1 cellular context compared by ENCODE assay signal in the genomic region with DNA sequence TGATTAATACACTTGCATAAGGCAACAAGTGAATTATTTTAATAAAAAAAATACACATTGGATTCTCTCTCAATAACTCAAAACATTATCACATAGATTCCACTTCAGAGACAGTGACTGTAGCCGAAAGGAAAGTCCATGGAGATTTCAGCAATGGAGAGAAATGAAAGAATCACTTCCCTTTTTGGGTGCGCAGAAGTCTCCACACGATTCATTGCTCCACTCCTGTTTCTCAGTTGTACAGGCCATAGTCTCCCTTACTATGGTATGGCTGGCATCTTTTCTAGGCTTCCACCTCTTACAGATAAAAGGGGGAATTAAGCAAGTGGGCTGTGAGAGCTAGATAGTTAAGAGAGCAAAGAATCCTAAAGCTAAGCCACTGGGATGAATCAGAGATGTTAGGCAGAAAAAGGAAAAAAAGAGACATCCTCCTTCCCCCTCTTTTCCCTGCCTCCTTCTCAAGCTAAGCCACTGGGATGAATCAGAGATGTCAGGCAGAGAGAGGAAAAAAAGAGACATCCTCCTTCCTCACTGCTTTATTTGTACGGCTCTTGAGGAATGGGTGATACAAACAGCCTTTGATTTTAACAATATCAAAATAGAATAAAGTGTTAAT.
TF ChIP-seq lines count a peak whose summit lies in the region.

No MANE protein-coding gene starts in this region.

TF ChIP-seq in GM12878, 131 proteins besides CTCF, POLR2A, EP300 and RAD21:
- TF ChIP-seq IKZF1 (conservative IDR thresholded peaks at IDR 0.05) (0 out of 2 replicates have a peak, but pooled peaks have one; percentile 27), WRNIP1 (IDR thresholded peaks at IDR 0.05; ENCODE audit: borderline replicate concordance, low read depth, low read length) (no peak), SPI1 (IDR thresholded peaks at IDR 0.05; ENCODE audit: borderline replicate concordance, insufficient read depth, low read depth, low read length) (peak; percentile 80)
TF ChIP-seq in GM12878: peak in this region for 2.
